ENCODE assay signal across 9 cellular contexts in the genomic region with DNA sequence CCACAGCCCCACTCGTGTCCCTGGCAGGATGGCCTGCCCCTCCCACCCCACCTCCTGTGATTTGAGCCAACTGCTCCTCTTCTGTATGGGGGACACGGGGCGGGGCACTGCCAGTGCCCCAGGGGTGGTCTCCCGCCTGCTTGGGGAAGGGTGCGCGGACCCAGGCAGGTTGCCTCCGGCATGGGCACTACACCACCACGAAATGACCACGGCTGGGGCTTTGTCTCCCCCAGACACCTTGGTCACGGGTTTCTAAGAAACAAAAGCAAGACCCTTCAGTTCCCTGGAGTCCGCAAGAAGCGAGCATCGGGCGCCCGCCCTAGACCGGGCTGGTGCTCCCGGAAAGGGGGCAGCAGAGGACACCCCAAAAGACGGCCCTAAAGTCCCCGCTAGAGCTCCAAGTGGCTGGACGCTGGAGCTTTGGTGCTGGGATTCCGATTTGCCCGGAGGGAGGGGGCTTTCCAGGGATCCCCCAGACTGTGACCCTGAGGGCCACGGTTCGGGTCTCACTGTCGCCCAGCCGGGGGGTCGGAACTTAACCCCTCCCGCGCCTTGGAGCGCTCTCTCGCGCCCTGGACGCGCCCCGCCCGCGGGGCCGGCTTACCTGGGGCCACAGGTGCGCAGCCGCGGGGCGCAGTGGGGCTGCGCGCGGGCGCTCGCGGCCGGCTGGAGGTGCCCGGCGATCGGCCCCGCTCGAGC.
A peak's percentile ranks its signal among the peaks of the same experiment; 100 is the strongest.
DNase-seq lines count a peak whose midpoint lies in the region; TF ChIP-seq lines count a peak whose summit lies in the region.
"Had no signal": no experiment of that assay in that cellular context is flagged by ENCODE, and none has a peak within 500 bp of the region (broad histone marks: within the 10 kb centered on the region; RNA-seq: fewer than 3 reads in every experiment).

No MANE protein-coding gene starts in this region.

- TF ChIP-seq CTCF in epithelial cell of esophagus (IDR thresholded peaks at IDR 0.05; ENCODE audit: insufficient read depth, low read depth, low read length, missing control alignments) (no peak), type B pancreatic cell (conservative IDR thresholded peaks at IDR 0.05) (peak; percentile 26)

- H3K4me1 ChIP-seq in mesodermal cell (ENCODE audit: control insufficient read depth, insufficient read depth, low read length, poor library complexity, severe bottlenecking) = peaks cover 20% of the 10 kb centered on the region

- H3K27ac Mint-ChIP-seq in type B pancreatic cell = no peak overlapping the region

- WGBS in mesodermal cell (ENCODE audit: insufficient coverage in 2 of 2), 2 experiments = 4 to 7% methylated on average over 32 to 53 of the region's 54 CpGs

- no peaks in the 10 kb centered on the region for H3K36me3 ChIP-seq in mesodermal cell (ENCODE audit: control insufficient read depth, insufficient read depth, low read length)

- H3K4me3 Mint-ChIP-seq in type B pancreatic cell = peak overlapping the region; percentile 89

- H3K9me3 ChIP-seq in mesodermal cell (ENCODE audit: control insufficient read depth, low read length) = no peaks in the 10 kb centered on the region

- no peaks in the 10 kb centered on the region for H3K36me3 Mint-ChIP-seq in type B pancreatic cell

- H3K9me3 Mint-ChIP-seq in type B pancreatic cell = no peaks in the 10 kb centered on the region

- no peak overlapping the region for H3K27ac ChIP-seq in mesodermal cell (ENCODE audit: low read depth, low read length, severe bottlenecking)

- peak overlapping the region; percentile 44 for H3K4me3 ChIP-seq in epithelial cell of esophagus (ENCODE audit: low read length)
- H3K4me3 ChIP-seq in mesodermal cell (ENCODE audit: extremely low read depth, insufficient read depth, low read length, poor library complexity, severe bottlenecking) = peak overlapping the region; percentile 68

- DNase-seq in NCI-H1417 (lab: John Stamatoyannopoulos, UW) (peak in 2 of 3 experiments; percentile 46 to 62), NCI-H1417 treated with DMSO at 0.1 percent for 48 hours (lab: John Stamatoyannopoulos, UW) (no peak), epithelial cell of esophagus (ENCODE audit: low read depth) (peak; percentile 12), type B pancreatic cell (ENCODE audit: extremely low spot score, unreplicated experiment) (no peak), globus pallidus (ENCODE audit: low spot score) (no peak), NCI-H1436 (lab: John Stamatoyannopoulos, UW) (no peak), erythroblast (lab: John Stamatoyannopoulos, UW) (no peak)
- DNase-seq: stimulated activated CD4-positive, alpha-beta T cell treated with anti-CD3 and anti-CD28 coated beads, Interleukin-1b, Interleukin-23, amount 100 ng/mL, for 48 hours had no signal

- peaks cover 48% of the 10 kb centered on the region for H3K4me1 Mint-ChIP-seq in type B pancreatic cell (ENCODE audit: unreplicated experiment)

- no peak for TF ChIP-seq POLR2A in erythroblast (IDR thresholded peaks at IDR 0.05; ENCODE audit: low read length)

- H3K27me3 Mint-ChIP-seq in type B pancreatic cell = peaks cover 60% of the 10 kb centered on the region

Comparison
In these comparisons a context has a peak if more than half of its experiments do, and no peak if none do; other contexts are left out.
1. DNase-seq: peak in NCI-H1417 (2 of 3) and epithelial cell of esophagus (single experiment); none in NCI-H1417 treated with DMSO at 0.1 percent for 48 hours (single experiment), type B pancreatic cell (single experiment), globus pallidus (single experiment), NCI-H1436 (single experiment) and erythroblast (0 of 2).